Comparison of ENCODE assay signal across 8 cellular contexts in genomic region chr11:61361237-61361636, GRCh38. TPM values are rescaled to one million over a fixed set of nuclear protein-coding genes. Genes with fewer than 3 reads are reported as not detected.
DNase-seq lines count a peak whose midpoint lies in the region; ATAC-seq and TF ChIP-seq lines count a peak whose summit lies in the region.

No MANE protein-coding gene starts in this region.

- CTCF ChIA-PET in CD8-positive, alpha-beta T cell (lab: Charles Lee): interaction anchor here (0.5 to 9.6 kb wide), 4 partner anchors 25 to 256 kb away, joined by 4 to 106 read pairs (median 11); partner anchors contain the start of genes DDB1 and TKFC

- H3K4me3 Mint-ChIP-seq in CD8-positive, alpha-beta T cell: peak overlapping the region; percentile 98

- H3K36me3 ChIP-seq in CD8-positive, alpha-beta T cell (ENCODE audit: insufficient read depth, low read length): peaks cover 9% of the 10 kb centered on the region
- no peaks in the 10 kb centered on the region for H3K36me3 ChIP-seq in endocrine pancreas (ENCODE audit: control insufficient read depth, insufficient read depth, low read length)
- H3K36me3 ChIP-seq in osteoblast (ENCODE audit: insufficient read depth, low read length): peaks cover 33% of the 10 kb centered on the region

- no peak for TF ChIP-seq CTCF in CD8-positive, alpha-beta T cell (IDR thresholded peaks at IDR 0.05)
- no peak for TF ChIP-seq CTCF in osteoblast (IDR thresholded peaks at IDR 0.05; ENCODE audit: extremely low read depth, low read depth, low read length)

- H3K36me3 Mint-ChIP-seq in CD8-positive, alpha-beta T cell: peaks cover 37% of the 10 kb centered on the region

- H3K9me3 ChIP-seq in CD8-positive, alpha-beta T cell (ENCODE audit: low read length): no peaks in the 10 kb centered on the region
- H3K9me3 ChIP-seq in endocrine pancreas (ENCODE audit: control insufficient read depth, low read length): no peaks in the 10 kb centered on the region
- no peaks in the 10 kb centered on the region for H3K9me3 ChIP-seq in osteoblast (ENCODE audit: low read depth, low read length)

- H3K9me3 Mint-ChIP-seq in CD8-positive, alpha-beta T cell: no peaks in the 10 kb centered on the region

- peaks cover 37% of the 10 kb centered on the region for H3K4me1 Mint-ChIP-seq in CD8-positive, alpha-beta T cell (ENCODE audit: low read depth)

- H3K4me2 ChIP-seq in osteoblast (ENCODE audit: insufficient read depth, low read length): peak overlapping the region; percentile 99

- H3K4me1 ChIP-seq in CD8-positive, alpha-beta T cell (ENCODE audit: insufficient read depth, low read length): peaks cover 20% of the 10 kb centered on the region
- peaks cover 7% of the 10 kb centered on the region for H3K4me1 ChIP-seq in endocrine pancreas (ENCODE audit: control insufficient read depth, insufficient read depth, low read length)
- peaks cover 38% of the 10 kb centered on the region for H3K4me1 ChIP-seq in osteoblast (ENCODE audit: insufficient read depth, low read length)

- intact Hi-C loops in CD8-positive, alpha-beta T cell (cut with DNase I, micrococcal nuclease): loop anchor here (1.0 to 10.0 kb wide), 5 partner anchors 25 to 446 kb away; partner anchors contain the start of genes TMEM109 (in 2 of the 2), CPSF7 (in 1 of the 2), TMEM216 (in 1 of the 2) and VPS37C (in 1 of the 2)

- H3K27me3 ChIP-seq in CD8-positive, alpha-beta T cell (ENCODE audit: insufficient read depth, low read length): no peaks in the 10 kb centered on the region
- H3K27me3 ChIP-seq in endocrine pancreas (ENCODE audit: control insufficient read depth, insufficient read depth, low read length) (no peaks in the 10 kb centered on the region), osteoblast (ENCODE audit: insufficient read depth, low read length) (no peaks in the 10 kb centered on the region)

- POLR2A ChIA-PET in CD8-positive, alpha-beta T cell (lab: Charles Lee): interaction anchor here (1.0 to 4.0 kb wide), 12 partner anchors 14 to 1445 kb away, joined by 3 to 37 read pairs (median 4); partner anchors contain the start of genes CPSF7, DDB1, FTH1 and SDHAF2

- peak overlapping the region; percentile 94 for H3K4me3 ChIP-seq in CD8-positive, alpha-beta T cell (ENCODE audit: low read depth, low read length)
- H3K4me3 ChIP-seq in endocrine pancreas (ENCODE audit: control insufficient read depth, insufficient read depth, low read length): peak overlapping the region; percentile 53
- peak overlapping the region; percentile 84 for H3K4me3 ChIP-seq in osteoblast (ENCODE audit: insufficient read depth, low read length)

- peak overlapping the region; percentile 87 for H3K27ac ChIP-seq in CD8-positive, alpha-beta T cell (ENCODE audit: low read depth, low read length)
- peak overlapping the region; percentile 96 for H3K27ac ChIP-seq in osteoblast (ENCODE audit: low read depth, low read length)

- no peak for ATAC-seq in CD8-positive, alpha-beta T cell
- ATAC-seq in HG03039 (IDR thresholded peaks at IDR 0.05; ENCODE audit: unreplicated experiment) (no peak), GM19035 (IDR thresholded peaks at IDR 0.05; ENCODE audit: unreplicated experiment) (no peak)

- no peaks in the 10 kb centered on the region for H3K27me3 Mint-ChIP-seq in CD8-positive, alpha-beta T cell (ENCODE audit: low read depth)

- DNase-seq in CD8-positive, alpha-beta T cell: no peak
- peak; percentile 6 for DNase-seq in NCI-H748 treated with DMSO at 0.1 percent for 48 hours (lab: John Stamatoyannopoulos, UW)
- DNase-seq in osteoblast (ENCODE audit: insufficient read length, low spot score, missing footprints): peak; percentile 30
- DNase-seq in NCI-H526 treated with DMSO at 0.1 percent for 48 hours (lab: John Stamatoyannopoulos, UW): no peak
- DNase-seq in NCI-H1436 (lab: John Stamatoyannopoulos, UW): no peak

- peaks cover 3% of the 10 kb centered on the region for H4K20me1 ChIP-seq in osteoblast (ENCODE audit: insufficient read depth, low read length)

- peak overlapping the region; percentile 98 for H3K27ac Mint-ChIP-seq in CD8-positive, alpha-beta T cell

- peaks cover 49% of the 10 kb centered on the region for H3K79me2 ChIP-seq in osteoblast (ENCODE audit: insufficient read depth, low read length)

- peak overlapping the region; percentile 78 for H3K9ac ChIP-seq in endocrine pancreas (ENCODE audit: control insufficient read depth, insufficient read depth, low read length)

- peak overlapping the region; percentile 99 for H2AFZ ChIP-seq in osteoblast (ENCODE audit: low read length)

RNA-seq across cellular contexts. Expression of gene CYB561A3, which starts 0.4 kb away (rescaled TPM):
- 10 to 100 TPM; 23.1 to 28.1 TPM for total RNA-seq in CD8-positive, alpha-beta T cell
- 149 and 151 TPM in 2 replicates for total RNA-seq in osteoblast

RNA-seq across cellular contexts. Expression of gene TMEM138, which starts 0.9 kb away (rescaled TPM):
- 10 to 100 TPM; 60.7 to 62.5 TPM for total RNA-seq in CD8-positive, alpha-beta T cell
- total RNA-seq in osteoblast: 41.3 and 48.3 TPM in 2 replicates

RNA-seq across cellular contexts. Expression of gene TKFC, which starts 28.2 kb away (rescaled TPM):
- total RNA-seq in CD8-positive, alpha-beta T cell: 10 to 100 TPM; 15.8 to 16.1 TPM
- total RNA-seq in osteoblast: 21.8 and 30.0 TPM in 2 replicates

RNA-seq across cellular contexts. Expression of gene DDB1, which starts 28.3 kb away (rescaled TPM):
- 100 to 1,000 TPM; 196 to 201 TPM for total RNA-seq in CD8-positive, alpha-beta T cell
- total RNA-seq in osteoblast: 330 and 331 TPM in 2 replicates

RNA-seq across cellular contexts. Expression of gene TMEM216, which starts 31.1 kb away (rescaled TPM):
- total RNA-seq in CD8-positive, alpha-beta T cell: 1 to 10 TPM; 3.6 to 4.8 TPM
- 5.8 and 8.3 TPM in 2 replicates for total RNA-seq in osteoblast

Comparison
In these comparisons a context has a peak if more than half of its experiments do, and no peak if none do; other contexts are left out.
1. DNase-seq: peak in NCI-H748 treated with DMSO at 0.1 percent for 48 hours (single experiment) and osteoblast (single experiment); none in CD8-positive, alpha-beta T cell (0 of 7), NCI-H526 treated with DMSO at 0.1 percent for 48 hours (single experiment) and NCI-H1436 (single experiment).
2. Peak in every context shown above with its lines, with median percentiles within 50 percentile points of each other: H3K4me3 ChIP-seq.